ENCODE assay signal across 12 cellular contexts in genomic region chr1:94622757-94623156, GRCh38.
A peak's percentile ranks its signal among the peaks of the same experiment; 100 is the strongest.
DNase-seq lines count a peak whose midpoint lies in the region; ATAC-seq and TF ChIP-seq lines count a peak whose summit lies in the region.
"Had no signal": no experiment of that assay in that cellular context is flagged by ENCODE, and none has a peak within 500 bp of the region (broad histone marks: within the 10 kb centered on the region; RNA-seq: fewer than 3 reads in every experiment).

No MANE protein-coding gene starts in this region.

- CTCF ChIA-PET in PC-9 (lab: Charles Lee) = interaction anchor here (1.3 kb wide), 1 partner anchor 81 kb away, joined by 4 read pairs; the partner anchor contains the start of gene F3

- H3K9me2 ChIP-seq in PC-9 (ENCODE audit: insufficient read depth) = no peaks in the 10 kb centered on the region

- no peaks in the 10 kb centered on the region for H4K20me1 ChIP-seq in PC-9 (ENCODE audit: insufficient read depth)

- DNase-seq in EH (ENCODE audit: low read depth) (peak; percentile 90), PC-9 (peak; percentile 95 to 99), fibroblast of villous mesenchyme (ENCODE audit: low read depth) (peak; percentile 72), non-pigmented ciliary epithelial cell (ENCODE audit: low read depth) (peak; percentile 52), anterior cingulate cortex (lab: John Stamatoyannopoulos, UW) (no peak)
- DNase-seq: gastrocnemius medialis; NCI-H1930; small intestine; stimulated activated CD8-positive, alpha-beta memory T cell treated with anti-CD3 and anti-CD28 coated beads, Interleukin-4, amount 100 ng/mL, for 48 hours had no signal

- no peak overlapping the region for H2AFZ ChIP-seq in PC-9

- H3K27me3 ChIP-seq in PC-9 (ENCODE audit: insufficient read depth, low read depth) = no peaks in the 10 kb centered on the region
- H3K27me3 ChIP-seq: gastrocnemius medialis had no signal

- no peak for TF ChIP-seq CTCF in PC-9 (conservative IDR thresholded peaks at IDR 0.05)
- TF ChIP-seq CTCF in fibroblast of villous mesenchyme (IDR thresholded peaks at IDR 0.05; ENCODE audit: insufficient read depth, low read depth, low read length) = no peak

- no peaks in the 10 kb centered on the region for H3K36me3 ChIP-seq in PC-9 (ENCODE audit: low read depth)
- H3K36me3 ChIP-seq: gastrocnemius medialis had no signal

- H3K27ac ChIP-seq in PC-9 = peak overlapping the region; percentile 99
- H3K27ac ChIP-seq: gastrocnemius medialis had no signal

- peaks cover 22% of the 10 kb centered on the region for H3K9me3 ChIP-seq in PC-9 (ENCODE audit: insufficient read depth, low read depth)
- H3K9me3 ChIP-seq: gastrocnemius medialis had no signal

- H3K4me1 ChIP-seq in PC-9 (replicated peaks; ENCODE audit: insufficient read depth) = peaks cover 72% of the 10 kb centered on the region
- H3K4me1 ChIP-seq: gastrocnemius medialis had no signal

- ATAC-seq in GM18520 (IDR thresholded peaks at IDR 0.05; ENCODE audit: unreplicated experiment) (no peak), GM19467 (IDR thresholded peaks at IDR 0.05; ENCODE audit: unreplicated experiment) (no peak), GM19397 (IDR thresholded peaks at IDR 0.05; ENCODE audit: unreplicated experiment) (no peak)
- ATAC-seq: gastrocnemius medialis had no signal

- intact Hi-C loops in PC-9 (cut with micrococcal nuclease; ENCODE audit: unreplicated experiment) = loop anchor here (1.0 to 10.0 kb wide), 11 partner anchors 20 to 658 kb away; partner anchors contain the start of gene F3

- no TSS peak for BruUV-seq in PC-9 (replicated peaks; lab: Mats Ljungman, UMichigan)

- POLR2A ChIA-PET in PC-9 (lab: Charles Lee; ENCODE audit: unreplicated experiment) = interaction anchor here (0.6 to 2.0 kb wide), 6 partner anchors 19 to 203 kb away, joined by 5 to 16 read pairs (median 10); no protein-coding TSS in a partner anchor

- peaks cover 48% of the 10 kb centered on the region for H3F3A ChIP-seq in PC-9 (ENCODE audit: insufficient read depth, low read depth)

- H3K79me2 ChIP-seq in PC-9 (ENCODE audit: low read depth) = peaks cover 18% of the 10 kb centered on the region; the same call in 1 of the 2 replicates

- H3K4me3 ChIP-seq in PC-9 = peak overlapping the region; percentile 41; the same call in 1 of the 2 replicates
- no peak overlapping the region for H3K4me3 ChIP-seq in fibroblast of villous mesenchyme (ENCODE audit: low read depth, low read length)
- H3K4me3 ChIP-seq: gastrocnemius medialis had no signal

- peak overlapping the region; percentile 80 for H3K4me2 ChIP-seq in PC-9

Comparison
In these comparisons a context has a peak if more than half of its experiments do, and no peak if none do; other contexts are left out.
1. DNase-seq: peak in EH (single experiment), PC-9 (2 of 2), fibroblast of villous mesenchyme (single experiment) and non-pigmented ciliary epithelial cell (single experiment); none in anterior cingulate cortex (0 of 58).